ENCODE assay signal across 10 cellular contexts in the genomic region with DNA sequence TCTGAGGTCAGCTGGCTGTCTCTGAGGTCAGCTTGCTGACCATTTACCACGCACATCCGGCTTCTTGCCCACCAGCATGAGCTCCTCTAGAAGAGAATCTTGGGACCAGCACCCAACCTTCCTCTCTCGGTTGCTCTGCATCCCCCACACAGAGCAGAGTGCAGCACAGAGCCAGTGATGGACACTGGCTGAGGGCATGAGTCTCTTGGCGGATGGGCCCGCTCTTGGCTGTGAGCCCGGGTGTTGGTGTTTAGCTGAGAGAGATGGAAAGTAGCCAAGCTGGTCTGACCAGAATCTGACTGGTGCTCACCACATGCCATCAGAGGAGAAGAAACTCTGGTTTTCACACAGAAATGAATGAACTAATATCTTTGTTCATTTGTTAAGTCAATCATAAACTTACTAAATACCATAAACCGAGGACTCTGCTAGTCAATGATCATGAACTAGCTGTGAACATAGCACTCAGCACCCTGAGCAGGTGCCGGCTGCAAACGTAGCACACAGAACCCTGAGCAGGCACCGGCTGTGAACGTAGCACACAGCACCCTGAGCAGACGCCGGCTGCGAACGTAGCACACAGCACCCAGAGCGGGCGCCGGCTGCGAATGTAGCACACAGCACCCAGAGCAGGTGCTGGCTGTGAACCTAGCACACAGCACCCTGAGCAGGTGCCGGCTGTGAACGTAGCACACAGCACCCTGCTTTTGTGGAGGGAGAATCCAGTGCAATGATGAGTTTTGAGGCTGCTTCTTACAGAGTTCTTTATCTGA. TPM values are rescaled to one million over a fixed set of nuclear protein-coding genes. Genes with fewer than 3 reads are reported as not detected.
A peak's percentile ranks its signal among the peaks of the same experiment; 100 is the strongest.
DNase-seq lines count a peak whose midpoint lies in the region; ATAC-seq and TF ChIP-seq lines count a peak whose summit lies in the region.
"Had no signal": no experiment of that assay in that cellular context is flagged by ENCODE, and none has a peak within 500 bp of the region (broad histone marks: within the 10 kb centered on the region; RNA-seq: fewer than 3 reads in every experiment).

No MANE protein-coding gene starts in this region.

- H3K27me3 Mint-ChIP-seq in activated CD8-positive, alpha-beta memory T cell treated with anti-CD3 and anti-CD28 coated beads, Interleukin-2, amount 10 ng/mL, durations not matched to agents 7 days and 5 days: no peaks in the 10 kb centered on the region

- CTCF ChIA-PET in PC-3 (lab: Charles Lee): no interaction called here
- CTCF ChIA-PET in activated CD8-positive, alpha-beta memory T cell treated with anti-CD3 and anti-CD28 coated beads, Interleukin-2, amount 10 ng/mL, durations not matched to agents 7 days and 5 days (lab: Charles Lee): no interaction called here

- no peak overlapping the region for H3K27ac Mint-ChIP-seq in activated CD8-positive, alpha-beta memory T cell treated with anti-CD3 and anti-CD28 coated beads, Interleukin-2, amount 10 ng/mL, durations not matched to agents 7 days and 5 days

- no peak for ATAC-seq in PC-3
- peak; percentile 65 for ATAC-seq in foreskin keratinocyte
- no peak for ATAC-seq in activated CD8-positive, alpha-beta memory T cell treated with anti-CD3 and anti-CD28 coated beads, Interleukin-2, amount 10 ng/mL, durations not matched to agents 7 days and 5 days
- no peak for ATAC-seq in HG03439 (IDR thresholded peaks at IDR 0.05; ENCODE audit: unreplicated experiment)

- no peak for TF ChIP-seq CTCF in PC-3 (conservative IDR thresholded peaks at IDR 0.05; ENCODE audit: low read depth, low read length)
- TF ChIP-seq CTCF in foreskin keratinocyte (conservative IDR thresholded peaks at IDR 0.05): no peak

- no TSS peak for BruUV-seq in PC-3 (replicated peaks; lab: Mats Ljungman, UMichigan)

- no peaks in the 10 kb centered on the region for H3K36me3 Mint-ChIP-seq in activated CD8-positive, alpha-beta memory T cell treated with anti-CD3 and anti-CD28 coated beads, Interleukin-2, amount 10 ng/mL, durations not matched to agents 7 days and 5 days

- no peak overlapping the region for H3K4me3 Mint-ChIP-seq in activated CD8-positive, alpha-beta memory T cell treated with anti-CD3 and anti-CD28 coated beads, Interleukin-2, amount 10 ng/mL, durations not matched to agents 7 days and 5 days

- no peaks in the 10 kb centered on the region for H3K9me2 ChIP-seq in PC-3 (replicated peaks; ENCODE audit: low read length)

- no peak overlapping the region for H3K9ac ChIP-seq in PC-3 (ENCODE audit: low read length)

- no peaks in the 10 kb centered on the region for H4K20me1 ChIP-seq in PC-3 (ENCODE audit: low read length)

- no peaks in the 10 kb centered on the region for H3K36me3 ChIP-seq in PC-3 (ENCODE audit: low read depth, low read length)
- H3K36me3 ChIP-seq: right lobe of liver had no signal

- no peak overlapping the region for H3K4me2 ChIP-seq in PC-3 (ENCODE audit: low read length)

- no peaks in the 10 kb centered on the region for H3K27me3 ChIP-seq in PC-3 (ENCODE audit: low read length)
- no peaks in the 10 kb centered on the region for H3K27me3 ChIP-seq in foreskin keratinocyte
- H3K27me3 ChIP-seq: right lobe of liver had no signal

- no peaks in the 10 kb centered on the region for H3K9me3 Mint-ChIP-seq in activated CD8-positive, alpha-beta memory T cell treated with anti-CD3 and anti-CD28 coated beads, Interleukin-2, amount 10 ng/mL, durations not matched to agents 7 days and 5 days (ENCODE audit: low read depth)

- POLR2A ChIA-PET in PC-3 (lab: Charles Lee; ENCODE audit: unreplicated experiment): no interaction called here

- no peaks in the 10 kb centered on the region for H3K4me1 Mint-ChIP-seq in activated CD8-positive, alpha-beta memory T cell treated with anti-CD3 and anti-CD28 coated beads, Interleukin-2, amount 10 ng/mL, durations not matched to agents 7 days and 5 days

- H3K9me3 ChIP-seq in PC-3 (ENCODE audit: low read length): no peaks in the 10 kb centered on the region
- H3K9me3 ChIP-seq: right lobe of liver had no signal

- intact Hi-C loops in PC-3 (cut with micrococcal nuclease): no loop called here

- H3K4me3 ChIP-seq in PC-3 (ENCODE audit: low read length): no peak overlapping the region
- H3K4me3 ChIP-seq: right lobe of liver had no signal

- H3K4me1 ChIP-seq in PC-3 (ENCODE audit: insufficient read depth, low read length) (no peaks in the 10 kb centered on the region), foreskin keratinocyte (peaks cover under 1% of the 10 kb centered on the region)
- H3K4me1 ChIP-seq: right lobe of liver had no signal

- no peak overlapping the region for H2AFZ ChIP-seq in PC-3 (ENCODE audit: low read length)

- no peaks in the 10 kb centered on the region for H3F3A ChIP-seq in PC-3 (ENCODE audit: low read length, unreplicated experiment)

- peak; percentile 69 for DNase-seq in NCI-H748 (lab: John Stamatoyannopoulos, UW; ENCODE audit: unreplicated experiment)
- DNase-seq in NCI-H748 treated with DMSO at 0.1 percent for 48 hours (lab: John Stamatoyannopoulos, UW): no peak
- peak; percentile 71 for DNase-seq in PC-3
- peak in 1 of 2 donors; percentile 78 for DNase-seq in foreskin keratinocyte
- peak; percentile 67 for DNase-seq in stromal cell of bone marrow (ENCODE audit: low read depth)
- no peak for DNase-seq in activated naive CD4-positive, alpha-beta T cell treated with anti-CD3 and anti-CD28 coated beads, Interleukin-2, amount 50 U/mL, for 16 hours
- no peak for DNase-seq in activated CD8-positive, alpha-beta memory T cell treated with anti-CD3 and anti-CD28 coated beads, Interleukin-2, amount 10 ng/mL, durations not matched to agents 7 days and 5 days
- DNase-seq: right lobe of liver had no signal

- H3K79me2 ChIP-seq in PC-3 (ENCODE audit: low read length): no peaks in the 10 kb centered on the region

- H3K27ac ChIP-seq in PC-3 (ENCODE audit: low read length): no peak overlapping the region
- H3K27ac ChIP-seq in foreskin keratinocyte: no peak overlapping the region
- H3K27ac ChIP-seq: right lobe of liver had no signal

RNA-seq across cellular contexts. Expression of gene THBS2, which starts 10.4 kb away (rescaled TPM):
- total RNA-seq in PC-3 (2014; rRNA removed): 0.52 TPM in 1 of 2 replicates, not detected in the other
- 345 and 346 TPM in 2 replicates for total RNA-seq in foreskin keratinocyte
- 85.3 and 98.3 TPM in 2 replicates for polyA plus RNA-seq in foreskin keratinocyte
- not detected for total RNA-seq in activated CD8-positive, alpha-beta memory T cell treated with anti-CD3 and anti-CD28 coated beads, Interleukin-2, amount 10 ng/mL, durations not matched to agents 7 days and 5 days
- total RNA-seq: dermis microvascular lymphatic vessel endothelial cell had no signal

Comparison
In these comparisons a context has a peak if more than half of its experiments do, and no peak if none do; other contexts are left out.
1. DNase-seq: peak in NCI-H748 (single experiment), PC-3 (single experiment) and stromal cell of bone marrow (single experiment); none in NCI-H748 treated with DMSO at 0.1 percent for 48 hours (single experiment), activated naive CD4-positive, alpha-beta T cell treated with anti-CD3 and anti-CD28 coated beads, Interleukin-2, amount 50 U/mL, for 16 hours (single experiment) and activated CD8-positive, alpha-beta memory T cell treated with anti-CD3 and anti-CD28 coated beads, Interleukin-2, amount 10 ng/mL, durations not matched to agents 7 days and 5 days (single experiment).
2. RNA of gene THBS2, which starts 10.4 kb away (total RNA-seq): 345 to 346 TPM in foreskin keratinocyte; 0.52 TPM in PC-3 and not detected in activated CD8-positive, alpha-beta memory T cell treated with anti-CD3 and anti-CD28 coated beads, Interleukin-2, amount 10 ng/mL, durations not matched to agents 7 days and 5 days; every median in the first group is over 100 times any median in the second.